Comparison of ENCODE assay signal across 10 cellular contexts in genomic region chr9:21591221-21592062, GRCh38.
A peak's percentile ranks its signal among the peaks of the same experiment; 100 is the strongest.
DNase-seq lines count a peak whose midpoint lies in the region; ATAC-seq and TF ChIP-seq lines count a peak whose summit lies in the region.
"Had no signal": no experiment of that assay in that cellular context is flagged by ENCODE, and none has a peak within 500 bp of the region (broad histone marks: within the 10 kb centered on the region; RNA-seq: fewer than 3 reads in every experiment).

No MANE protein-coding gene starts in this region.

- H3F3A ChIP-seq in PC-9 (ENCODE audit: insufficient read depth, low read depth), result peaks cover 21% of the 10 kb centered on the region

- TF ChIP-seq CTCF in PC-9 (conservative IDR thresholded peaks at IDR 0.05), result no peak

- H3K27me3 ChIP-seq in PC-9 (ENCODE audit: insufficient read depth, low read depth), result no peaks in the 10 kb centered on the region

- peak overlapping the region; percentile 79 for H3K4me2 ChIP-seq in PC-9

- peaks cover 34% of the 10 kb centered on the region for H3K4me1 Mint-ChIP-seq in activated naive CD8-positive, alpha-beta T cell (ENCODE audit: low read depth)

- peak overlapping the region; percentile 66 for H2AFZ ChIP-seq in PC-9

- H4K20me1 ChIP-seq in PC-9 (ENCODE audit: insufficient read depth), result no peaks in the 10 kb centered on the region

- peak; percentile 37 for DNase-seq in stimulated activated naive CD4-positive, alpha-beta T cell treated with Interleukin-2 at 50 U/mL for 16 hours (lab: John Stamatoyannopoulos, UW)
- no peak for DNase-seq in stimulated activated naive CD4-positive, alpha-beta T cell (lab: John Stamatoyannopoulos, UW)
- DNase-seq in PC-9 (peak; percentile 80 to 88), iPS DF 19.7 (ENCODE audit: low read depth, low spot score) (peak; percentile 60), left colon (no peak)
- DNase-seq in stimulated activated CD4-positive, alpha-beta T cell treated with anti-CD3 and anti-CD28 coated beads, Interleukin-4, amount 100 ng/mL, for 4 hours, result peak; percentile 43 to 67
- DNase-seq: stimulated activated naive B cell treated with anti-CD40 and anti-IgM and Interleukin-4, amounts not matched to agents 10 μg/mL and 1 μg/mL and 100 μg/mL, for 72 hours had no signal

- H3K27ac ChIP-seq in PC-9, result peak overlapping the region; percentile 98

- H3K36me3 Mint-ChIP-seq in activated naive CD8-positive, alpha-beta T cell, result no peaks in the 10 kb centered on the region
- H3K36me3 Mint-ChIP-seq: CD8-positive, alpha-beta T cell; stimulated activated naive B cell treated with anti-CD40 and anti-IgM and Interleukin-4, amounts not matched to agents 10 μg/mL and 1 μg/mL and 100 μg/mL, for 72 hours had no signal

- H3K27me3 Mint-ChIP-seq in activated naive CD8-positive, alpha-beta T cell, result no peaks in the 10 kb centered on the region

- peak overlapping the region; percentile 36 for H3K4me3 Mint-ChIP-seq in activated naive CD8-positive, alpha-beta T cell
- H3K4me3 Mint-ChIP-seq: CD8-positive, alpha-beta T cell; stimulated activated naive B cell treated with anti-CD40 and anti-IgM and Interleukin-4, amounts not matched to agents 10 μg/mL and 1 μg/mL and 100 μg/mL, for 72 hours had no signal

- peaks cover 32% of the 10 kb centered on the region for H3K4me1 ChIP-seq in PC-9 (replicated peaks; ENCODE audit: insufficient read depth)

- CTCF ChIA-PET in PC-9 (lab: Charles Lee), result no interaction called here

- intact Hi-C loops in PC-9 (cut with micrococcal nuclease; ENCODE audit: unreplicated experiment), result loop anchor here (1.0 to 5.0 kb wide), 4 partner anchors 15 to 197 kb away; no protein-coding TSS in a partner anchor
- intact Hi-C loops in left colon (cut with DNase I, micrococcal nuclease), result no loop called here

- H3K4me3 ChIP-seq in PC-9, result peak overlapping the region; percentile 50

- ATAC-seq in HG02970 (IDR thresholded peaks at IDR 0.05; ENCODE audit: low FRiP score, unreplicated experiment) (no peak), left colon (no peak)
- ATAC-seq: CD8-positive, alpha-beta T cell had no signal

- H3K27ac Mint-ChIP-seq in activated naive CD8-positive, alpha-beta T cell, result peak overlapping the region; percentile 66
- H3K27ac Mint-ChIP-seq: CD8-positive, alpha-beta T cell; stimulated activated naive B cell treated with anti-CD40 and anti-IgM and Interleukin-4, amounts not matched to agents 10 μg/mL and 1 μg/mL and 100 μg/mL, for 72 hours had no signal

- H3K79me2 ChIP-seq in PC-9 (ENCODE audit: low read depth), result no peaks in the 10 kb centered on the region; the same call in 1 of the 2 replicates

- H3K9me3 Mint-ChIP-seq in activated naive CD8-positive, alpha-beta T cell (ENCODE audit: low read depth), result no peaks in the 10 kb centered on the region
- H3K9me3 Mint-ChIP-seq: CD8-positive, alpha-beta T cell; stimulated activated naive B cell treated with anti-CD40 and anti-IgM and Interleukin-4, amounts not matched to agents 10 μg/mL and 1 μg/mL and 100 μg/mL, for 72 hours had no signal

- no peaks in the 10 kb centered on the region for H3K9me3 ChIP-seq in PC-9 (ENCODE audit: insufficient read depth, low read depth)

- no peaks in the 10 kb centered on the region for H3K36me3 ChIP-seq in PC-9 (ENCODE audit: low read depth)

- no peaks in the 10 kb centered on the region for H3K9me2 ChIP-seq in PC-9 (ENCODE audit: insufficient read depth)

- POLR2A ChIA-PET in PC-9 (lab: Charles Lee; ENCODE audit: unreplicated experiment), result interaction anchor here (0.6 to 0.7 kb wide), 4 partner anchors 12 to 262 kb away, joined by 3 to 14 read pairs (median 4); no protein-coding TSS in a partner anchor

- BruUV-seq in PC-9 (replicated peaks; lab: Mats Ljungman, UMichigan), result TSS peak; percentile 56

Comparison
In these comparisons a context has a peak if more than half of its experiments do, and no peak if none do; other contexts are left out.
1. DNase-seq: peak in stimulated activated naive CD4-positive, alpha-beta T cell treated with Interleukin-2 at 50 U/mL for 16 hours (single experiment), PC-9 (2 of 2), iPS DF 19.7 (single experiment) and stimulated activated CD4-positive, alpha-beta T cell treated with anti-CD3 and anti-CD28 coated beads, Interleukin-4, amount 100 ng/mL, for 4 hours (2 of 2); none in stimulated activated naive CD4-positive, alpha-beta T cell (0 of 6) and left colon (0 of 2).